In the genomic region with DNA sequence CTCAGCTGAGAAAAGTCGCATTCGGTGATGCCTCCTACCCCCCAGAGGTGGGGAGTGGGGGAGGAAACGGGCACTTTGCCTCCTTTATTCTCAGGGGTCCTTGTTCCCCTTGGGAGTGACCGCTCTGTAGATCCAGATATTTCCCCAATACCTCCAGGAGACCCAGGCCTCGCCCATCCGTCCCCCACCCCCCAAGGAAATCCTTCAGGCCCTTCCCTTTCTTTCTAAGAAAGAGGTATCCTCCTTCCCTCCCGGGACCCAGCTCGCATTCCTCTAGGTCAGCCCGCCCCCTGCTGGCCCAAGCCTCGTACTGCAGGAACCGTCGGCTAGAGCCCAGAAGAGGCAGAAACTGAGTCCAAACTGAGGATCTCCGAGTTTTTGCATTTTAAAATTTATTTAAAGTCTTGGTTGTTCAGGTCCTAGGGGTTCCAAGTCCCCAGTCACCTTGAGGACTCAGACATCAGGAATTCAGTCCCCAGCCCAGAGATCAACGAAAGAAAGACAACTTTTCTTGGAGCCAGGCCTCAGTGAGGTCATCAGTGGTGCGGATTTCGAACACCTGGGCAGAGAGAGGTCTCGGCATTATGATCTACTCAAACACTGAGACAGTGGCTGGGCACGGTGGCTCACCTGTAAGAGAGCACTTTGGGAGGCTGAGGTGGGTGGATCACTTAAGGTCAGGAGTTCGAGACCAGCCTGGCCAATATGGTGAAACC, we compare ENCODE assay signal across 8 cellular contexts. TPM values are rescaled to one million over a fixed set of nuclear protein-coding genes. Genes with fewer than 3 reads are reported as not detected.
DNase-seq lines count a peak whose midpoint lies in the region; ATAC-seq, FAIRE-seq and TF ChIP-seq lines count a peak whose summit lies in the region.

No MANE protein-coding gene starts in this region.

- H3K4me3 ChIP-seq in AG04450 (ENCODE audit: low read depth, low read length) (no peak overlapping the region), lower leg skin (ENCODE audit: low read depth, poor library complexity, severe bottlenecking) (no peak overlapping the region)

- DNase-seq in AG04450 (ENCODE audit: low read depth, low spot score) (peak; percentile 30), GM19239 (ENCODE audit: insufficient read length, low spot score) (peak; percentile 72), NCI-H446 (lab: John Stamatoyannopoulos, UW) (peak; percentile 44 to 82), dedifferentiated amniotic fluid mesenchymal stem cell (ENCODE audit: extremely low spot score) (peak; percentile 79), lower leg skin (ENCODE audit: low spot score in 2 of 2) (peak; percentile 74 to 97)
- peak; percentile 78 to 85 for DNase-seq in activated CD4-positive, alpha-beta T cell treated with anti-CD3 and anti-CD28 coated beads, Interleukin-2, amount 50 U/mL, for 4 hours
- peak; percentile 70 to 77 (median 72) for DNase-seq in stimulated activated CD4-positive, alpha-beta T cell treated with anti-CD3 and anti-CD28 coated beads, TNF-alpha, amount 100 ng/mL, for 4 hours (ENCODE audit: low read depth in 3 of 3)

- TF ChIP-seq CTCF in AG04450 (IDR thresholded peaks at IDR 0.05; ENCODE audit: low read depth, low read length), result peak; percentile 97
- peak in 1 of 3 donors; percentile 82 for TF ChIP-seq CTCF in lower leg skin (IDR thresholded peaks at IDR 0.05)

- FAIRE-seq in GM19239 (lab: Jason Lieb, UNC), result peak; percentile 97

- 25 to 29% methylated on average over 19 of the region's 19 CpGs for WGBS in lower leg skin, 2 donors

- POLR2A ChIA-PET in AG04450 (lab: Yijun Ruan, JAX), result interaction anchor here (0.5 kb wide), 1 partner anchor 117 kb away, joined by 3 read pairs; no protein-coding TSS in a partner anchor

- intact Hi-C loops in lower leg skin (cut with DNase I; ENCODE audit: low total_unique reads), result loop anchor here (5.0 kb wide), 2 partner anchors 211 to 366 kb away; no protein-coding TSS in a partner anchor

- no peak overlapping the region for H3K27ac ChIP-seq in AG04450 (ENCODE audit: low read depth, low read length)

- CTCF ChIA-PET in AG04450 (lab: Charles Lee), result interaction anchor here (0.5 to 7.1 kb wide), 11 partner anchors 33 to 925 kb away, joined by 3 to 91 read pairs (median 4); partner anchors contain the start of gene FAM98C

- H3K9me3 ChIP-seq in AG04450 (ENCODE audit: control insufficient read depth, insufficient read depth, low read length), result no peaks in the 10 kb centered on the region

- TF ChIP-seq POLR2A in lower leg skin (IDR thresholded peaks at IDR 0.05), result no peak

- H3K27me3 ChIP-seq in AG04450 (ENCODE audit: control insufficient read depth, insufficient read depth, low read length), result peaks cover 12% of the 10 kb centered on the region

- ATAC-seq in GM21360 (IDR thresholded peaks at IDR 0.05; ENCODE audit: unreplicated experiment), result no peak

RNA-seq across cellular contexts. Expression of gene LRFN1, which starts 7.5 kb away (rescaled TPM):
- 0.15 and 0.16 TPM in 2 replicates for polyA plus RNA-seq in AG04450 (2011; rRNA removed)
- 0.13 and 0.18 TPM in 2 replicates for polyA minus RNA-seq in AG04450 (2011; rRNA and poly(A)+ RNA removed)
- 1 to 10 TPM in 2 of 4 donors, under 1 TPM in 2; 0.46 to 3.5 (median 1.5) TPM for total RNA-seq in lower leg skin

RNA-seq across cellular contexts. Expression of gene GMFG, which starts 7.7 kb away (rescaled TPM):
- 0.17 and 0.26 TPM in 2 replicates for polyA plus RNA-seq in AG04450 (2011; rRNA removed)
- polyA minus RNA-seq in AG04450 (2011; rRNA and poly(A)+ RNA removed), result not detected in 2 replicates
- total RNA-seq in lower leg skin, result 10 to 100 TPM in 2 of 4 donors, 1 to 10 TPM in 1, under 1 TPM in 1; 0.72 to 12.6 (median 8.8) TPM

RNA-seq across cellular contexts. Expression of gene SAMD4B, which starts 14.1 kb away (rescaled TPM):
- polyA plus RNA-seq in AG04450 (2011; rRNA removed), result 33.4 and 47.3 TPM in 2 replicates
- 40.6 and 52.1 TPM in 2 replicates for polyA minus RNA-seq in AG04450 (2011; rRNA and poly(A)+ RNA removed)
- total RNA-seq in lower leg skin, result 100 to 1,000 TPM; 102 to 132 (median 118) TPM

RNA-seq across cellular contexts. Expression of gene IFNL1, which starts 31.9 kb away (rescaled TPM):
- polyA plus RNA-seq in AG04450 (2011; rRNA removed), result not detected in 2 replicates
- not detected in 2 replicates for polyA minus RNA-seq in AG04450 (2011; rRNA and poly(A)+ RNA removed)
- not detected for total RNA-seq in lower leg skin

RNA-seq across cellular contexts. Expression of gene IFNL2, which starts 60.0 kb away (rescaled TPM):
- not detected in 2 replicates for polyA plus RNA-seq in AG04450 (2011; rRNA removed)
- polyA minus RNA-seq in AG04450 (2011; rRNA and poly(A)+ RNA removed), result not detected in 2 replicates
- total RNA-seq in lower leg skin, result not detected

Comparison
In these comparisons a context has a peak if more than half of its experiments do, and no peak if none do; other contexts are left out.
1. DNase-seq: peak in every context shown above with its lines; median percentile 86 in lower leg skin; 82 in activated CD4-positive, alpha-beta T cell treated with anti-CD3 and anti-CD28 coated beads, Interleukin-2, amount 50 U/mL, for 4 hours; 79 in dedifferentiated amniotic fluid mesenchymal stem cell; 72 in GM19239; 72 in stimulated activated CD4-positive, alpha-beta T cell treated with anti-CD3 and anti-CD28 coated beads, TNF-alpha, amount 100 ng/mL, for 4 hours; 63 in NCI-H446; 30 in AG04450.